In the genomic region with DNA sequence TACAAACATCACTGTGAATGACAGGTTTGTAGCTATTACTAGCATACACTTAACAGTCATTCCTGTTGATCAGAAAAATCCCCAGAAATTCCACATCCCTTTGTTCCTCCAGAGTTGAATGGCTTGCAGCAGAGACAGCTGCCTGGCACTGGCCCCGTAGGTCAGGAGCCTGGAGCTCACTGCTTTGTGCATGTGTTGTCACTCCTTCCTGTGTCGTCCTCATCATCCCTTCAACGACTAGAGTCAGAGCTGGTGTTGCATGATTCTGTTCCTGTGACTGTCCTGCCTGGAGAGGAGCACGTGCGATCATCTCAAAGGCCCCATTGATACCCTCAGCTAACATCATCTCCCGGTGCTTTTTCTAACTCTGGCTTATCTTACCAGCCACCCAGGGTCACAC, we compare ENCODE assay signal across 1 cellular context.
TF ChIP-seq lines count a peak whose summit lies in the region.

No MANE protein-coding gene starts in this region.

TF ChIP-seq in WTC11, 78 proteins besides CTCF, POLR2A, EP300 and RAD21 (continued from another document):
- TF ChIP-seq, protein P1, sequence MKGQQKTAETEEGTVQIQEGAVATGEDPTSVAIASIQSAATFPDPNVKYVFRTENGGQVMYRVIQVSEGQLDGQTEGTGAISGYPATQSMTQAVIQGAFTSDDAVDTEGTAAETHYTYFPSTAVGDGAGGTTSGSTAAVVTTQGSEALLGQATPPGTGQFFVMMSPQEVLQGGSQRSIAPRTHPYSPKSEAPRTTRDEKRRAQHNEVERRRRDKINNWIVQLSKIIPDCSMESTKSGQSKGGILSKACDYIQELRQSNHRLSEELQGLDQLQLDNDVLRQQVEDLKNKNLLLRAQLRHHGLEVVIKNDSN (CRISPR knock-in tag; IDR thresholded peaks at IDR 0.05), result no peak
- no peak for TF ChIP-seq CBFB (CRISPR knock-in tag; IDR thresholded peaks at IDR 0.05; ENCODE audit: low read depth)
